1 cellular context compared by ENCODE assay signal in the genomic region with DNA sequence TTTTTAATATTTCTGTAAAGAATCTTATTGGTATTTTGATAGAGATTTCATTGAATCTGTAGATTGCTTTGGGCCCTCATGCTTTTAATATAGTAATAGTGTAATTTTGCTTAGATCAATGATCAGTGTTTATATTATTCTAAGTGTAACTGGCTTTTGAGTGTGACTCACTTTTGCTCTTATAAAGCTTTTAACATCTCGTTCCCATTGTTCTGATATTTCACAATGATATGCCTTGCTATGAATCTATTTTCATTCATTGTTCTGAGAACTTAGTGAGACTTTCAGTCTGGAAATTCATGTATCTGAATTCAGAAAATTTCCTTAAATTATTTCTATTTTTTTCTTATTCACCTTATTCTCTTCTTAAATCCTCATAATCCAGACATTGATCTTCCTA.
TF ChIP-seq lines count a peak whose summit lies in the region.

No MANE protein-coding gene starts in this region.

TF ChIP-seq in HCT116, 20 proteins besides CTCF, POLR2A, EP300 and RAD21:
- TF ChIP-seq EZH2 (IDR thresholded peaks at IDR 0.05) (no peak), SRF (IDR thresholded peaks at IDR 0.05; ENCODE audit: low read depth) (no peak), ELF1 (IDR thresholded peaks at IDR 0.05; ENCODE audit: borderline replicate concordance, low read depth) (no peak), POLR2AphosphoS5 (IDR thresholded peaks at IDR 0.05; ENCODE audit: low read depth, low read length) (no peak), FOSL1 (IDR thresholded peaks at IDR 0.05; ENCODE audit: low read depth) (no peak), SIN3A (IDR thresholded peaks at IDR 0.05; ENCODE audit: low read depth) (no peak), ZNF274 (IDR thresholded peaks at IDR 0.05; ENCODE audit: low read depth, low read length) (no peak), EZH2phosphoT487 (IDR thresholded peaks at IDR 0.05; ENCODE audit: borderline replicate concordance) (no peak), EGR1 (IDR thresholded peaks at IDR 0.05; ENCODE audit: low read depth) (no peak), JUND (IDR thresholded peaks at IDR 0.05) (no peak), ZFX (IDR thresholded peaks at IDR 0.05) (no peak), CEBPB (IDR thresholded peaks at IDR 0.05; ENCODE audit: low read depth) (no peak), YY1 (IDR thresholded peaks at IDR 0.05; ENCODE audit: extremely low read depth, insufficient replicate concordance, low read depth, low read length) (no peak), SP1 (IDR thresholded peaks at IDR 0.05; ENCODE audit: low read depth) (no peak)
- TF ChIP-seq, protein P1, sequence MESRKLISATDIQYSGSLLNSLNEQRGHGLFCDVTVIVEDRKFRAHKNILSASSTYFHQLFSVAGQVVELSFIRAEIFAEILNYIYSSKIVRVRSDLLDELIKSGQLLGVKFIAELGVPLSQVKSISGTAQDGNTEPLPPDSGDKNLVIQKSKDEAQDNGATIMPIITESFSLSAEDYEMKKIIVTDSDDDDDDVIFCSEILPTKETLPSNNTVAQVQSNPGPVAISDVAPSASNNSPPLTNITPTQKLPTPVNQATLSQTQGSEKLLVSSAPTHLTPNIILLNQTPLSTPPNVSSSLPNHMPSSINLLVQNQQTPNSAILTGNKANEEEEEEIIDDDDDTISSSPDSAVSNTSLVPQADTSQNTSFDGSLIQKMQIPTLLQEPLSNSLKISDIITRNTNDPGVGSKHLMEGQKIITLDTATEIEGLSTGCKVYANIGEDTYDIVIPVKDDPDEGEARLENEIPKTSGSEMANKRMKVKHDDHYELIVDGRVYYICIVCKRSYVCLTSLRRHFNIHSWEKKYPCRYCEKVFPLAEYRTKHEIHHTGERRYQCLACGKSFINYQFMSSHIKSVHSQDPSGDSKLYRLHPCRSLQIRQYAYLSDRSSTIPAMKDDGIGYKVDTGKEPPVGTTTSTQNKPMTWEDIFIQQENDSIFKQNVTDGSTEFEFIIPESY (IDR thresholded peaks at IDR 0.05; ENCODE audit: extremely low read depth, insufficient replicate concordance, low read length), result no peak
- TF ChIP-seq, protein P2, sequence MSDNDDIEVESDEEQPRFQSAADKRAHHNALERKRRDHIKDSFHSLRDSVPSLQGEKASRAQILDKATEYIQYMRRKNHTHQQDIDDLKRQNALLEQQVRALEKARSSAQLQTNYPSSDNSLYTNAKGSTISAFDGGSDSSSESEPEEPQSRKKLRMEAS (IDR thresholded peaks at IDR 0.05), result no peak
- TF ChIP-seq, protein P3, sequence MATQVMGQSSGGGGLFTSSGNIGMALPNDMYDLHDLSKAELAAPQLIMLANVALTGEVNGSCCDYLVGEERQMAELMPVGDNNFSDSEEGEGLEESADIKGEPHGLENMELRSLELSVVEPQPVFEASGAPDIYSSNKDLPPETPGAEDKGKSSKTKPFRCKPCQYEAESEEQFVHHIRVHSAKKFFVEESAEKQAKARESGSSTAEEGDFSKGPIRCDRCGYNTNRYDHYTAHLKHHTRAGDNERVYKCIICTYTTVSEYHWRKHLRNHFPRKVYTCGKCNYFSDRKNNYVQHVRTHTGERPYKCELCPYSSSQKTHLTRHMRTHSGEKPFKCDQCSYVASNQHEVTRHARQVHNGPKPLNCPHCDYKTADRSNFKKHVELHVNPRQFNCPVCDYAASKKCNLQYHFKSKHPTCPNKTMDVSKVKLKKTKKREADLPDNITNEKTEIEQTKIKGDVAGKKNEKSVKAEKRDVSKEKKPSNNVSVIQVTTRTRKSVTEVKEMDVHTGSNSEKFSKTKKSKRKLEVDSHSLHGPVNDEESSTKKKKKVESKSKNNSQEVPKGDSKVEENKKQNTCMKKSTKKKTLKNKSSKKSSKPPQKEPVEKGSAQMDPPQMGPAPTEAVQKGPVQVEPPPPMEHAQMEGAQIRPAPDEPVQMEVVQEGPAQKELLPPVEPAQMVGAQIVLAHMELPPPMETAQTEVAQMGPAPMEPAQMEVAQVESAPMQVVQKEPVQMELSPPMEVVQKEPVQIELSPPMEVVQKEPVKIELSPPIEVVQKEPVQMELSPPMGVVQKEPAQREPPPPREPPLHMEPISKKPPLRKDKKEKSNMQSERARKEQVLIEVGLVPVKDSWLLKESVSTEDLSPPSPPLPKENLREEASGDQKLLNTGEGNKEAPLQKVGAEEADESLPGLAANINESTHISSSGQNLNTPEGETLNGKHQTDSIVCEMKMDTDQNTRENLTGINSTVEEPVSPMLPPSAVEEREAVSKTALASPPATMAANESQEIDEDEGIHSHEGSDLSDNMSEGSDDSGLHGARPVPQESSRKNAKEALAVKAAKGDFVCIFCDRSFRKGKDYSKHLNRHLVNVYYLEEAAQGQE (IDR thresholded peaks at IDR 0.05; ENCODE audit: low read depth), result no peak
TF ChIP-seq in HCT116: peak in this region for 0.
